7 cellular contexts compared by ENCODE assay signal in the genomic region with DNA sequence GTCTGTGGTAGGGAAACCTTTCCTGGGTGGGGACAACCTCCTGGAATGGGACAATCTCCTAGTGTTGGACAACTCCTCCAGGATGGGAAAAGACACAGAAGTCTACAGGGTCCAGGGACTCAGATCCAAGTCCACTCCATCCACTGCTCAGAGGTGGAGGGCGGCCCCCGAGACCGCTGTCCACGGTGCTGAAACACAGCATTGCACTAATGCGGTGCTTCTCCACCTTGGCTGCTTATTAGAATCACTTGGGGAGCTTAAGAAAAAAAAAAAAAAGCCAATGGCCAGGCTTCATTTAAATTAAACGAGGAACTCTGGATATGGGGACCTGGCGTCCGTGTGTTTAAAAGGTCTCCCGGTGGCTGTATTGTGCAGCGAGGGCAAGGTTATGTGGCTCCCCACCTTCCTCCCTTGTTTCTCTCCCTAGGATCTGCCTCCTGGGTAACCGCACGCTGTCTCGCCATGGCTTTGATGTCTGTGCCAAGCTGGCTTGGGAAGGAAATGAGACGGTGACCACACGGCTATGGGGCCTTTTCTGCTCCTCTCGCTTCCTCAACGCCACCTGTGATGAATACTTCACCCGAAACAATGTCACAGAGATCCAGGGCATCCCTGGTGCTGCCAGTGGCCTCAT. TPM values are rescaled to one million over a fixed set of nuclear protein-coding genes. Genes with fewer than 3 reads are reported as not detected.
A peak's percentile ranks its signal among the peaks of the same experiment; 100 is the strongest.
DNase-seq lines count a peak whose midpoint lies in the region; ATAC-seq lines count a peak whose summit lies in the region.

No MANE protein-coding gene starts in this region.

- DNase-seq in HT-29 (ENCODE audit: low spot score): peak; percentile 66
- peak in 3 of 5 donors; percentile 20 to 43 (median 27) for DNase-seq in T-helper 1 cell
- peak; percentile 63 for DNase-seq in dermis blood vessel endothelial cell
- DNase-seq in stimulated activated CD4-positive, alpha-beta T cell treated with anti-CD3 and anti-CD28 coated beads, Interleukin-2, amount 100 ng/mL, for 48 hours: peak; percentile 39 to 58
- no peak for DNase-seq in COR-L47 (lab: John Stamatoyannopoulos, UW)

- ATAC-seq in GM21723 (IDR thresholded peaks at IDR 0.05; ENCODE audit: unreplicated experiment) (no peak), HG03342 (IDR thresholded peaks at IDR 0.05; ENCODE audit: unreplicated experiment) (no peak)

RNA-seq across cellular contexts. Expression of gene SLC12A5, which starts 12.0 kb away (rescaled TPM):
- total RNA-seq in HT-29 (2014; rRNA removed; shearing (Covaris generic)): not detected in 2 replicates
- total RNA-seq in dermis blood vessel endothelial cell: 0.17 and 0.47 TPM in 2 replicates

RNA-seq across cellular contexts. Expression of gene MMP9, which starts 32.3 kb away (rescaled TPM):
- total RNA-seq in HT-29 (2014; rRNA removed; shearing (Covaris generic)): not detected in 2 replicates
- not detected in 2 replicates for total RNA-seq in dermis blood vessel endothelial cell

RNA-seq across cellular contexts. Expression of gene NCOA5, which starts 48.7 kb away (rescaled TPM):
- 20.3 and 21.0 TPM in 2 replicates for total RNA-seq in HT-29 (2014; rRNA removed; shearing (Covaris generic))
- total RNA-seq in dermis blood vessel endothelial cell: 16.7 and 18.6 TPM in 2 replicates
